Comparison of ENCODE assay signal across 19 cellular contexts in genomic region chr11:1629326-1630185, GRCh38. TPM values are rescaled to one million over a fixed set of nuclear protein-coding genes. Genes with fewer than 3 reads are reported as not detected.
DNase-seq lines count a peak whose midpoint lies in the region; ATAC-seq, FAIRE-seq and TF ChIP-seq lines count a peak whose summit lies in the region.
"Had no signal": no experiment of that assay in that cellular context is flagged by ENCODE, and none has a peak within 500 bp of the region (broad histone marks: within the 10 kb centered on the region; RNA-seq: fewer than 3 reads in every experiment).

Gene KRTAP5-5 (plus strand): TSS chr11:1629775. CDS start chr11:1629841, 66 bp downstream.

- H2AFZ ChIP-seq in HepG2 (ENCODE audit: low read length), result no peak within 1 kb of the TSS
- H2AFZ ChIP-seq: PC-9 had no signal

- intact Hi-C loops in HepG2 (cut with micrococcal nuclease; ENCODE audit: unreplicated experiment), result loop anchor here (5.0 kb wide), 1 partner anchor 82 kb away; no protein-coding TSS in a partner anchor
- intact Hi-C loops in right lobe of liver (cut with DNase I), result loop anchor here in 1 of 2 donors (10.0 kb wide), 1 partner anchor 85 kb away; no protein-coding TSS in a partner anchor
- intact Hi-C loops in mucosa of descending colon (cut with DNase I, micrococcal nuclease), result no loop called here

- H3K4me1 ChIP-seq in HepG2 (ENCODE audit: insufficient read depth, low read length) (no peaks in the 10 kb centered on the region), right lobe of liver (no peaks in the 10 kb centered on the region), mucosa of descending colon (ENCODE audit: low read depth) (peaks cover 5% of the 10 kb centered on the region)

- no peak within 1 kb of the TSS for H3K27ac Mint-ChIP-seq in chondrocyte (ENCODE audit: unreplicated experiment)
- H3K27ac Mint-ChIP-seq in activated naive CD4-positive, alpha-beta T cell treated with anti-CD3 and anti-CD28 coated beads, Interleukin-2, amount 10 ng/mL, durations not matched to agents 7 days and 5 days, result no peak within 1 kb of the TSS

- no peak within 1 kb of the TSS for H3K9ac ChIP-seq in HepG2 (ENCODE audit: insufficient read depth, low read depth, low read length)
- H3K9ac ChIP-seq: BLaER1 had no signal

- peaks cover 65% of the 10 kb centered on the region for H3K27me3 Mint-ChIP-seq in chondrocyte (ENCODE audit: low read depth)
- peaks cover 72% of the 10 kb centered on the region for H3K27me3 Mint-ChIP-seq in activated naive CD4-positive, alpha-beta T cell treated with anti-CD3 and anti-CD28 coated beads, Interleukin-2, amount 10 ng/mL, durations not matched to agents 7 days and 5 days

- H3K4me1 Mint-ChIP-seq in chondrocyte (ENCODE audit: low read depth), result no peaks in the 10 kb centered on the region
- no peaks in the 10 kb centered on the region for H3K4me1 Mint-ChIP-seq in activated naive CD4-positive, alpha-beta T cell treated with anti-CD3 and anti-CD28 coated beads, Interleukin-2, amount 10 ng/mL, durations not matched to agents 7 days and 5 days

- DNase-seq in HepG2 (ENCODE audit: low spot score) (no peak), right lobe of liver (no peak), chondrocyte (ENCODE audit: low spot score) (peak; percentile 64), mucosa of descending colon (no peak), NCI-H446 treated with DMSO at 0.1 percent for 48 hours (lab: John Stamatoyannopoulos, UW) (no peak)
- no peak for DNase-seq in activated naive CD4-positive, alpha-beta T cell treated with anti-CD3 and anti-CD28 coated beads, Interleukin-2, amount 10 ng/mL, durations not matched to agents 7 days and 5 days
- DNase-seq: NCI-H1105 treated with DMSO at 0.1 percent for 48 hours, NCI-H1694, NCI-H2081 treated with DMSO at 0.1 percent for 48 hours, NCI-H510A treated with DMSO at 0.1 percent for 48 hours had no signal

- CTCF ChIA-PET in HepG2 (lab: Yijun Ruan, JAX; ENCODE audit: low intra/inter-chr PET ratio, low total read pairs), result interaction anchor here (1.3 to 2.6 kb wide), 3 partner anchors 34 to 527 kb away, joined by 3 to 13 read pairs (median 6); no protein-coding TSS in a partner anchor
- CTCF ChIA-PET in activated naive CD4-positive, alpha-beta T cell treated with anti-CD3 and anti-CD28 coated beads, Interleukin-2, amount 10 ng/mL, durations not matched to agents 7 days and 5 days (lab: Charles Lee), result interaction anchor here (1.3 to 2.6 kb wide), 3 partner anchors 9 to 83 kb away, joined by 4 to 11 read pairs (median 5); no protein-coding TSS in a partner anchor

- H3K27me3 ChIP-seq in HepG2 (ENCODE audit: control insufficient read depth in 1 of 2, insufficient read depth in 2 of 2, low read length in 2 of 2), result peaks cover 14 to 78% of the 10 kb centered on the region in 2 experiments
- no peaks in the 10 kb centered on the region for H3K27me3 ChIP-seq in right lobe of liver
- H3K27me3 ChIP-seq: BLaER1 had no signal

- H3K4me3 ChIP-seq in HepG2 (replicated peaks in 1 of 3; ENCODE audit: insufficient read depth in 1 of 3, low read depth in 2 of 3, low read length in 3 of 3) (no peak within 1 kb of the TSS), right lobe of liver (no peak within 1 kb of the TSS), mucosa of descending colon (no peak within 1 kb of the TSS)
- H3K4me3 ChIP-seq: BLaER1, K562, PC-9, SK-N-MC had no signal

- no TSS peak for BruUV-seq in HepG2 (replicated peaks; lab: Mats Ljungman, UMichigan)

- H3K9me3 ChIP-seq in HepG2 (ENCODE audit: low read length) (no peaks in the 10 kb centered on the region), right lobe of liver (no peaks in the 10 kb centered on the region), mucosa of descending colon (no peaks in the 10 kb centered on the region)
- H3K9me3 ChIP-seq: BLaER1 had no signal

- no peak for TF ChIP-seq RAD21 in HepG2 (CRISPR knock-in tag; IDR thresholded peaks at IDR 0.05)

- no peaks in the 10 kb centered on the region for H4K20me1 ChIP-seq in HepG2 (ENCODE audit: insufficient read depth, low read length)
- H4K20me1 ChIP-seq: BLaER1 had no signal

- in situ Hi-C loops in HepG2 (cut with HindIII; ENCODE audit: extremely low pct_ligation_motif_present, low pct_unique_long_range_greater_than_20kb), result no loop called here

- H3K4me2 ChIP-seq in HepG2 (ENCODE audit: low read depth, low read length), result no peak within 1 kb of the TSS
- H3K4me2 ChIP-seq: BLaER1, PC-9 had no signal

- no peak for FAIRE-seq in HepG2 (lab: Jason Lieb, UNC)
- FAIRE-seq: D721Med, G401.6 had no signal

- no peak within 1 kb of the TSS for H3K27ac ChIP-seq in HepG2 (ENCODE audit: extremely low read length, insufficient read depth, low read length)
- H3K27ac ChIP-seq in right lobe of liver, result no peak within 1 kb of the TSS
- H3K27ac ChIP-seq: BLaER1, PC-9, SK-N-MC had no signal

- TF ChIP-seq POLR2A in HepG2 (IDR thresholded peaks at IDR 0.05; ENCODE audit: insufficient read depth in 1 of 2, low read depth in 2 of 2, low read length in 2 of 2) (no peak), right lobe of liver (IDR thresholded peaks at IDR 0.05) (no peak)

- POLR2A ChIA-PET in HepG2 (lab: Yijun Ruan, JAX), result no interaction called here

- ATAC-seq in HepG2 (no peak; the same call in 2 of the 3 replicates), right lobe of liver (no peak), mucosa of descending colon (peak; percentile 41), GM21390 (IDR thresholded peaks at IDR 0.05; ENCODE audit: unreplicated experiment) (no peak)

- no peaks in the 10 kb centered on the region for H3K79me2 ChIP-seq in HepG2 (ENCODE audit: insufficient read depth, low read length)

- no peak within 1 kb of the TSS for H3K4me3 Mint-ChIP-seq in chondrocyte (ENCODE audit: unreplicated experiment)
- H3K4me3 Mint-ChIP-seq in activated naive CD4-positive, alpha-beta T cell treated with anti-CD3 and anti-CD28 coated beads, Interleukin-2, amount 10 ng/mL, durations not matched to agents 7 days and 5 days, result no peak within 1 kb of the TSS
- H3K4me3 Mint-ChIP-seq: H9 had no signal

- no peak for TF ChIP-seq EP300 in HepG2 (IDR thresholded peaks at IDR 0.05; ENCODE audit: low read depth in 2 of 2, low read length in 2 of 2)
- TF ChIP-seq EP300 in HepG2 (CRISPR knock-in tag; IDR thresholded peaks at IDR 0.05; ENCODE audit: borderline replicate concordance), result no peak

- no peaks in the 10 kb centered on the region for H3K36me3 Mint-ChIP-seq in chondrocyte (ENCODE audit: low read depth)
- no peaks in the 10 kb centered on the region for H3K36me3 Mint-ChIP-seq in activated naive CD4-positive, alpha-beta T cell treated with anti-CD3 and anti-CD28 coated beads, Interleukin-2, amount 10 ng/mL, durations not matched to agents 7 days and 5 days

- WGBS in HepG2 (ENCODE audit: low lambda C conversion rate), result 29% methylated on average over 7 of the region's 26 CpGs
- WGBS in right lobe of liver (ENCODE audit: insufficient coverage, low coverage, low lambda C conversion rate, missing lambda C conversion rate), result 52% methylated on average over 10 of the region's 26 CpGs

- H3K36me3 ChIP-seq in HepG2 (replicated peaks in 1 of 2; ENCODE audit: control insufficient read depth in 1 of 2, insufficient read depth in 2 of 2, low read length in 2 of 2) (no peaks in the 10 kb centered on the region), right lobe of liver (no peaks in the 10 kb centered on the region), mucosa of descending colon (ENCODE audit: low read depth) (no peaks in the 10 kb centered on the region)
- H3K36me3 ChIP-seq: BLaER1 had no signal

- H3K9me3 Mint-ChIP-seq in chondrocyte (ENCODE audit: low read depth), result no peaks in the 10 kb centered on the region
- H3K9me3 Mint-ChIP-seq in activated naive CD4-positive, alpha-beta T cell treated with anti-CD3 and anti-CD28 coated beads, Interleukin-2, amount 10 ng/mL, durations not matched to agents 7 days and 5 days, result no peaks in the 10 kb centered on the region
- H3K9me3 Mint-ChIP-seq: H9 had no signal

- TF ChIP-seq CTCF in HepG2 (CRISPR knock-in tag; IDR thresholded peaks at IDR 0.05) (no peak), right lobe of liver (IDR thresholded peaks at IDR 0.05) (no peak), chondrocyte (IDR thresholded peaks at IDR 0.05) (no peak), mucosa of descending colon (IDR thresholded peaks at IDR 0.05) (no peak)

TF ChIP-seq in HepG2, 621 proteins besides CTCF, POLR2A, EP300 and RAD21 (continues in another document):
- TF ChIP-seq EZH2 (conservative IDR thresholded peaks at IDR 0.05; ENCODE audit: low read depth, low read length), result peak; percentile 11; the same call in 1 of the 2 replicates

RNA-seq across cellular contexts. Expression of gene KRTAP5-5, which starts in this region (rescaled TPM):
- total RNA-seq in HepG2 (2016; rRNA removed; fragmentation: Illumina TruSeq; extraction: Trizol), result not detected in 2 replicates
- total RNA-seq in HepG2 (2016; cell fraction: cytosol; rRNA removed; fragmentation: Illumina TruSeq; extraction: Trizol; ENCODE audit: low read depth), result not detected in 2 replicates
- not detected in 2 replicates for total RNA-seq in HepG2 (2016; cell fraction: insoluble cytoplasmic fraction; rRNA removed; fragmentation: Illumina TruSeq; extraction: Trizol)
- total RNA-seq in HepG2 (2016; cell fraction: membrane; rRNA removed; fragmentation: Illumina TruSeq; extraction: Trizol), result not detected in 2 replicates
- total RNA-seq in HepG2 (2016; cell fraction: nucleus; rRNA removed; fragmentation: Illumina TruSeq; extraction: Trizol), result not detected in 2 replicates
- not detected in 2 replicates for polyA plus RNA-seq in HepG2 (2011; rRNA removed)
- not detected in 2 replicates for polyA plus RNA-seq in HepG2 (2011; cell fraction: cytosol; rRNA removed)
- polyA plus RNA-seq in HepG2 (2011; cell fraction: nucleus; rRNA removed), result not detected in 2 replicates
- polyA plus RNA-seq in HepG2 (2012), result not detected in 2 replicates
- polyA plus RNA-seq in HepG2 (2016; cell fraction: cytosol; fragmentation: Illumina TruSeq; extraction: Trizol; ENCODE audit: low read depth), result not detected in 2 replicates
- not detected in 2 replicates for polyA plus RNA-seq in HepG2 (2016; cell fraction: insoluble cytoplasmic fraction; fragmentation: Illumina TruSeq; extraction: Trizol; ENCODE audit: low read depth)
- polyA plus RNA-seq in HepG2 (2016; cell fraction: membrane; fragmentation: Illumina TruSeq; extraction: Trizol; ENCODE audit: low read depth), result not detected in 2 replicates
- polyA plus RNA-seq in HepG2 (2016; cell fraction: nucleus; fragmentation: Illumina TruSeq; extraction: Trizol; ENCODE audit: insufficient read depth, low read depth), result not detected in 2 replicates
- polyA minus RNA-seq in HepG2 (2011; rRNA and poly(A)+ RNA removed; ENCODE audit: low replicate concordance), result not detected in 2 replicates
- not detected in 2 replicates for polyA minus RNA-seq in HepG2 (2011; cell fraction: cytosol; rRNA and poly(A)+ RNA removed)
- not detected in 2 replicates for polyA minus RNA-seq in HepG2 (2011; cell fraction: nucleus; rRNA and poly(A)+ RNA removed)
- not detected for total RNA-seq in right lobe of liver
- total RNA-seq in chondrocyte, result not detected in 3 replicates
- 1 to 10 TPM in 1 of 3 donors, under 1 TPM in 2; 0.32 to 1.6 (median 0.75) TPM for total RNA-seq in mucosa of descending colon
- total RNA-seq: A172, H9, K562, PC-9 had no signal
- polyA plus RNA-seq: K562 had no signal

Comparison
In these comparisons a context has a peak if more than half of its experiments do, and no peak if none do; other contexts are left out.
1. Peak in DNase-seq in chondrocyte; RNA of the gene not detected or under 1 TPM.